In the genomic region with DNA sequence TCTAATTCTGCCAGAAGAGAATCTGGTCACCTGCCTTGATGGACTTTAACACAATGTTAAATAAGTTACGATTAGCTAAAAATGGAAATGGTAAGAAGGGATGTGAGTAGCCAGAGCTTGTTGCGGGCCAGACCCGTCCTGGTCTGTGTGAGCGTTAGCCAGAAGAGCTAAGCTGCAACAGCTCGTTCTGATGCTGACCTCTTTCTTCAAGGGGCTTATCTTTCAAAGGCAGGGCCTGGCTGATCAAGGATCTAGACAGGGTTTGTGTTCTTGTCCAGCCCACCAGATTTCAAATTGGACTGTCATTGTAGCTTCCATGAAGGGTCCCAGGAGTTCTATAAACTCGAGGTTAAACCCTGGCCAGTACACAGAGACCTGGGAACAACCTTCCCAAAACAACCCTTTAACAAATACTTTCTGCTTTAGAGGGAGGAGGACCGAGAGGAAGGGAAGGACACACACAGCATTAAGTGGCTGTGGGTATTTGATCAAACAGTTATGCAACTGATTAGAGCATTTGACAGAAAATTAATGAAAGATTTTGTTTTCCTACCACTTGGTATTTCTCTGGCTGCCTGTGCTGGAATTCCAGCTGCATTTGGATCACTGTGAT, we compare ENCODE assay signal across 1 cellular context.
TF ChIP-seq lines count a peak whose summit lies in the region.

No MANE protein-coding gene starts in this region.

TF ChIP-seq in GM23338, 12 proteins besides CTCF, POLR2A, EP300 and RAD21:
- no peak for TF ChIP-seq JUNB (IDR thresholded peaks at IDR 0.05; ENCODE audit: unreplicated experiment)
